In the genomic region with DNA sequence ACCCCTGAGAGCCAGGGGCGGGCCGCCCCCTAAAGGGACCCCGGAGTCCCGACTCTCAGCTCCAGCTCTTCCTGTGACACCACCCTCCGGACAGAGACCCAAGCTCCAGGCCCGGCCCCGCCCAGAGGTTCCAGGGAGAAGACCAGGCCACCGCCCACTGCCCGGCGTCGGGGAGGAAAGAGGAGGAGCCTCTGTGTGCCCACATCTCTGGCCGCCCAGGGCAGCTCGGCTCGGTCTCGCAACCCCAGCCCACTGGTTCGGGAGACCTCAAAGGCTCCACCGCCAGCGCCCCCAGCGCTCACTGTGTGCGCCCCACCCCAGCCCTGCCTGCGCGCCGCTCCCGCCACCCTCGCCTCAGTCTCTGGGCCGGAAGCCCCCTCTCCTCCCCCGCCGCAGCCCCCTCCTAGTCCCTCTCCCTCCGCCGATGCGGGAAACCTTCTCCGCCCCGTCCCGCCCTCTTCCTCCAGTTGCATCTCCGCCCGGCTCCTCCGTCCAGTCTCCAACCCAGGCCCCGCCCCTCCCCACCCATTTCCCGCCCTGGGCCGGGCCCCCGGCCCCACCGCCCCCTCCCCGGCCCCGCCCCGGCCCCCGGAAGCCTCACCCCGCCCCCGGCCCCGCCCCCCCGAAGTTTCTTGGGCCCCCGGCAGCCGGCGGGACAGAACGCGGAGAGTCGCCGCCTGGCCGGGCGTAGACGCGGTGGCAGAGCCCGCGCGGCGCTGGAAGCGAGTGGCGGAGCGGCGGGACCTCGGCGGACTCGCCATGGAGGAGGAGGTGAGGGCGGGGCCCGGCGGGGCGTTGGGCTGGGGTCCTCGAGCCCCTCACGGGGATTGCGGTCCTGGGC, we compare ENCODE assay signal across 8 cellular contexts. TPM values are rescaled to one million over a fixed set of nuclear protein-coding genes. Genes with fewer than 3 reads are reported as not detected.
DNase-seq lines count a peak whose midpoint lies in the region; ATAC-seq and TF ChIP-seq lines count a peak whose summit lies in the region.

A gene with protein sequence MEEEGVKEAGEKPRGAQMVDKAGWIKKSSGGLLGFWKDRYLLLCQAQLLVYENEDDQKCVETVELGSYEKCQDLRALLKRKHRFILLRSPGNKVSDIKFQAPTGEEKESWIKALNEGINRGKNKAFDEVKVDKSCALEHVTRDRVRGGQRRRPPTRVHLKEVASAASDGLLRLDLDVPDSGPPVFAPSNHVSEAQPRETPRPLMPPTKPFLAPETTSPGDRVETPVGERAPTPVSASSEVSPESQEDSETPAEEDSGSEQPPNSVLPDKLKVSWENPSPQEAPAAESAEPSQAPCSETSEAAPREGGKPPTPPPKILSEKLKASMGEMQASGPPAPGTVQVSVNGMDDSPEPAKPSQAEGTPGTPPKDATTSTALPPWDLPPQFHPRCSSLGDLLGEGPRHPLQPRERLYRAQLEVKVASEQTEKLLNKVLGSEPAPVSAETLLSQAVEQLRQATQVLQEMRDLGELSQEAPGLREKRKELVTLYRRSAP (plus strand): TSS at position 658 of the 841 bp plus-strand sequence. CDS start 102 bp downstream, at position 760.

- peak; percentile 81 to 86 for ATAC-seq in activated naive CD4-positive, alpha-beta T cell treated with anti-CD3 and anti-CD28 coated beads, Interleukin-2, amount 50 U/mL, for 72 hours
- ATAC-seq in omental fat pad (ENCODE audit: low FRiP score) = peak; percentile 95

- TF ChIP-seq POLR2A in NB4 (IDR thresholded peaks at IDR 0.05; ENCODE audit: extremely low read depth, insufficient read length) = peak; percentile 90

- DNase-seq in GM04504 (ENCODE audit: low read depth) = peak; percentile 87
- DNase-seq in HEK293T (ENCODE audit: extremely low spot score) = peak; percentile 86
- peak; percentile 98 for DNase-seq in NB4 (ENCODE audit: low read depth)
- DNase-seq in SKM-1 (lab: John Stamatoyannopoulos, UW; ENCODE audit: unreplicated experiment) = peak; percentile 93
- peak; percentile 79 to 91 for DNase-seq in activated naive CD4-positive, alpha-beta T cell treated with anti-CD3 and anti-CD28 coated beads, Interleukin-2, amount 50 U/mL, for 72 hours (ENCODE audit: low spot score in 2 of 2)
- peak; percentile 97 for DNase-seq in glomerular visceral epithelial cell (ENCODE audit: extremely low spot score)
- DNase-seq in omental fat pad (ENCODE audit: low spot score) = peak; percentile 84

- H3K9me3 Mint-ChIP-seq in activated naive CD4-positive, alpha-beta T cell treated with anti-CD3 and anti-CD28 coated beads, Interleukin-2, amount 50 U/mL, for 72 hours = peaks cover 0 to 7% of the 10 kb centered on the region in 2 donors

- POLR2A ChIA-PET in HEK293T (lab: Yijun Ruan, JAX) = interaction anchor here (0.8 to 1.3 kb wide), 6 partner anchors 13 to 101 kb away, joined by 3 to 8 read pairs (median 4); partner anchors contain the start of gene PIF1

- TF ChIP-seq CTCF in NB4 (IDR thresholded peaks at IDR 0.05; ENCODE audit: low read depth, low read length) (peak; percentile 8), omental fat pad (IDR thresholded peaks at IDR 0.05) (no peak)

- peaks cover 12 to 14% of the 10 kb centered on the region in 2 donors for H3K36me3 Mint-ChIP-seq in activated naive CD4-positive, alpha-beta T cell treated with anti-CD3 and anti-CD28 coated beads, Interleukin-2, amount 50 U/mL, for 72 hours

- peak within 1 kb of the TSS; percentile 83 for H3K4me3 ChIP-seq in NB4 (ENCODE audit: low read depth, low read length)

- peak within 1 kb of the TSS; percentile 86 to 87 for H3K27ac Mint-ChIP-seq in activated naive CD4-positive, alpha-beta T cell treated with anti-CD3 and anti-CD28 coated beads, Interleukin-2, amount 50 U/mL, for 72 hours

- peak within 1 kb of the TSS; percentile 86 for H3K27ac ChIP-seq in temporal lobe (ENCODE audit: low read depth, low read length)

- CTCF ChIA-PET in HEK293T (lab: Yijun Ruan, JAX) = interaction anchor here (0.6 to 1.0 kb wide), 2 partner anchors 27 to 160 kb away, joined by 3 read pairs; no protein-coding TSS in a partner anchor

TF ChIP-seq in HEK293T, 16 proteins besides CTCF, POLR2A, EP300 and RAD21:
- TF ChIP-seq FOXK2 (IDR thresholded peaks at IDR 0.05) (no peak), NFRKB (IDR thresholded peaks at IDR 0.05) (no peak), SP1 (IDR thresholded peaks at IDR 0.05) (no peak), SUZ12 (IDR thresholded peaks at IDR 0.05) (no peak), FOXM1 (IDR thresholded peaks at IDR 0.05; ENCODE audit: borderline replicate concordance) (no peak), ARNT (IDR thresholded peaks at IDR 0.05) (no peak), L3MBTL2 (conservative IDR thresholded peaks at IDR 0.05) (no peak), PKNOX1 (IDR thresholded peaks at IDR 0.05) (no peak), CTBP1 (IDR thresholded peaks at IDR 0.05; ENCODE audit: borderline replicate concordance) (no peak), FOXA1 (IDR thresholded peaks at IDR 0.05) (no peak), ZNF384 (IDR thresholded peaks at IDR 0.05) (no peak), TARDBP (IDR thresholded peaks at IDR 0.05) (no peak), HDGF (IDR thresholded peaks at IDR 0.05; ENCODE audit: borderline replicate concordance) (no peak), LEF1 (IDR thresholded peaks at IDR 0.05; ENCODE audit: borderline replicate concordance) (no peak)

RNA-seq across cellular contexts. Expression of the gene that starts here (rescaled TPM):
- 10 to 100 TPM; 13.7 to 16.1 TPM for total RNA-seq in activated naive CD4-positive, alpha-beta T cell treated with anti-CD3 and anti-CD28 coated beads, Interleukin-2, amount 50 U/mL, for 72 hours
- total RNA-seq in omental fat pad (10 to 100 TPM; 53.0 to 86.6 (median 58.4) TPM), temporal lobe (4.9 TPM)

Comparison
In these comparisons a context has a peak if more than half of its experiments do, and no peak if none do; other contexts are left out.
1. Peak in every context shown above with its lines: DNase-seq, ATAC-seq, H3K4me3 ChIP-seq and H3K27ac ChIP-seq.